22 cellular contexts compared by ENCODE assay signal in genomic region chr3:55538158-55538557, GRCh38. TPM values are rescaled to one million over a fixed set of nuclear protein-coding genes. Genes with fewer than 3 reads are reported as not detected.
"Had no signal": no experiment of that assay in that cellular context is flagged by ENCODE, and none has a peak within 500 bp of the region (broad histone marks: within the 10 kb centered on the region; RNA-seq: fewer than 3 reads in every experiment).

No MANE protein-coding gene starts in this region.

- H3K9me3 ChIP-seq: prostate gland, tibial nerve had no signal

- H3K27ac ChIP-seq: cardiac muscle cell, prostate gland, skin epidermis, tibial nerve, VCaP had no signal

- H3K4me1 ChIP-seq: prostate gland, tibial nerve had no signal

- H3K4me3 Mint-ChIP-seq: activated CD4-positive, alpha-beta memory T cell treated with anti-CD3 and anti-CD28 coated beads for 36 hours; activated naive CD8-positive, alpha-beta T cell treated with anti-CD3 and anti-CD28 coated beads, Interleukin-2, amount 10 ng/mL, durations not matched to agents 7 days and 5 days; activated T-helper 17 cell treated with anti-CD3 and anti-CD28 coated beads, Interleukin-2, amount 50 U/mL, for 72 hours; dendritic cell treated with granulocyte-macrophage colony-stimulating factor and Interleukin-4, amounts not matched to agents 40 ng/mL and 50 ng/mL, for 4 days; mesothelial cell of epicardium; natural killer cell treated with Interleukin-12 subunit alpha and Interleukin-12 subunit beta and Interleukin-15 and Interleukin-18, amount 100 ng/mL, for 72 hours; stimulated activated naive CD8-positive, alpha-beta T cell treated with anti-CD3 and anti-CD28 coated beads, Interleukin-15, Interleukin-2, amounts not matched to agents 100 ng/mL and 50 ng/mL, for 24 hours; T-helper 1 cell treated with Interleukin-12 subunit alpha and Interleukin-12 subunit beta and Interleukin-4 antibody, amounts not matched to agents 30 μg/mL and 1 μg/mL, for 36 hours had no signal

- H3K36me3 Mint-ChIP-seq: activated CD4-positive, alpha-beta memory T cell treated with anti-CD3 and anti-CD28 coated beads for 36 hours; activated naive CD8-positive, alpha-beta T cell treated with anti-CD3 and anti-CD28 coated beads, Interleukin-2, amount 10 ng/mL, durations not matched to agents 7 days and 5 days; mesothelial cell of epicardium; natural killer cell treated with Interleukin-12 subunit alpha and Interleukin-12 subunit beta and Interleukin-15 and Interleukin-18, amount 100 ng/mL, for 72 hours had no signal

- H3K27ac Mint-ChIP-seq: activated CD4-positive, alpha-beta memory T cell treated with anti-CD3 and anti-CD28 coated beads for 36 hours; activated naive CD8-positive, alpha-beta T cell treated with anti-CD3 and anti-CD28 coated beads, Interleukin-2, amount 10 ng/mL, durations not matched to agents 7 days and 5 days; activated T-helper 17 cell treated with anti-CD3 and anti-CD28 coated beads, Interleukin-2, amount 50 U/mL, for 72 hours; dendritic cell treated with granulocyte-macrophage colony-stimulating factor and Interleukin-4, amounts not matched to agents 40 ng/mL and 50 ng/mL, for 4 days; mesothelial cell of epicardium; natural killer cell treated with Interleukin-12 subunit alpha and Interleukin-12 subunit beta and Interleukin-15 and Interleukin-18, amount 100 ng/mL, for 72 hours; stimulated activated naive CD8-positive, alpha-beta T cell treated with anti-CD3 and anti-CD28 coated beads, Interleukin-15, Interleukin-2, amounts not matched to agents 100 ng/mL and 50 ng/mL, for 24 hours; T-helper 1 cell treated with Interleukin-12 subunit alpha and Interleukin-12 subunit beta and Interleukin-4 antibody, amounts not matched to agents 30 μg/mL and 1 μg/mL, for 36 hours had no signal

- H3K4me1 Mint-ChIP-seq: activated naive CD8-positive, alpha-beta T cell treated with anti-CD3 and anti-CD28 coated beads, Interleukin-2, amount 10 ng/mL, durations not matched to agents 7 days and 5 days; activated T-helper 17 cell treated with anti-CD3 and anti-CD28 coated beads, Interleukin-2, amount 50 U/mL, for 72 hours had no signal

- H3K27me3 Mint-ChIP-seq: activated CD4-positive, alpha-beta memory T cell treated with anti-CD3 and anti-CD28 coated beads for 36 hours; activated naive CD8-positive, alpha-beta T cell treated with anti-CD3 and anti-CD28 coated beads, Interleukin-2, amount 10 ng/mL, durations not matched to agents 7 days and 5 days; activated T-helper 17 cell treated with anti-CD3 and anti-CD28 coated beads, Interleukin-2, amount 50 U/mL, for 72 hours; natural killer cell treated with Interleukin-12 subunit alpha and Interleukin-12 subunit beta and Interleukin-15 and Interleukin-18, amount 100 ng/mL, for 72 hours; stimulated activated naive CD8-positive, alpha-beta T cell treated with anti-CD3 and anti-CD28 coated beads, Interleukin-15, Interleukin-2, amounts not matched to agents 100 ng/mL and 50 ng/mL, for 24 hours had no signal

- ATAC-seq: activated T-helper 17 cell treated with anti-CD3 and anti-CD28 coated beads, Interleukin-2, amount 50 U/mL, for 72 hours; left colon; natural killer cell treated with Interleukin-12 subunit alpha and Interleukin-12 subunit beta and Interleukin-15 and Interleukin-18, amount 100 ng/mL, for 72 hours; right cardiac atrium had no signal

- H3K27me3 ChIP-seq: cardiac muscle cell, tibial nerve had no signal

- FAIRE-seq: islet of Langerhans, urothelium cell line had no signal

- DNase-seq: activated CD4-positive, alpha-beta memory T cell treated with anti-CD3 and anti-CD28 coated beads for 36 hours; activated naive CD4-positive, alpha-beta T cell; activated naive CD8-positive, alpha-beta T cell treated with anti-CD3 and anti-CD28 coated beads, Interleukin-2, amount 10 ng/mL, durations not matched to agents 7 days and 5 days; activated T-cell treated with anti-CD3 and anti-CD28 coated beads, Interleukin-2, amount 50 U/mL, for 1 hour; amygdala; effector memory CD4-positive, alpha-beta T cell; left colon; right cardiac atrium had no signal

- H3K36me3 ChIP-seq: cardiac muscle cell, prostate gland, tibial nerve had no signal

- H3K9me3 Mint-ChIP-seq: activated CD4-positive, alpha-beta memory T cell treated with anti-CD3 and anti-CD28 coated beads for 36 hours; activated naive CD8-positive, alpha-beta T cell treated with anti-CD3 and anti-CD28 coated beads, Interleukin-2, amount 10 ng/mL, durations not matched to agents 7 days and 5 days; activated T-helper 17 cell treated with anti-CD3 and anti-CD28 coated beads, Interleukin-2, amount 50 U/mL, for 72 hours; dendritic cell treated with granulocyte-macrophage colony-stimulating factor and Interleukin-4, amounts not matched to agents 40 ng/mL and 50 ng/mL, for 4 days; mesothelial cell of epicardium; natural killer cell treated with Interleukin-12 subunit alpha and Interleukin-12 subunit beta and Interleukin-15 and Interleukin-18, amount 100 ng/mL, for 72 hours; stimulated activated naive CD8-positive, alpha-beta T cell treated with anti-CD3 and anti-CD28 coated beads, Interleukin-15, Interleukin-2, amounts not matched to agents 100 ng/mL and 50 ng/mL, for 24 hours; T-helper 1 cell treated with Interleukin-12 subunit alpha and Interleukin-12 subunit beta and Interleukin-4 antibody, amounts not matched to agents 30 μg/mL and 1 μg/mL, for 36 hours had no signal

- H3K4me3 ChIP-seq: cardiac muscle cell, lung, prostate gland, skin epidermis, tibial nerve had no signal

RNA-seq across cellular contexts. Expression of gene WNT5A, which starts 51.1 kb away (rescaled TPM):
- total RNA-seq: activated CD4-positive, alpha-beta memory T cell treated with anti-CD3 and anti-CD28 coated beads for 36 hours; activated naive CD8-positive, alpha-beta T cell treated with anti-CD3 and anti-CD28 coated beads, Interleukin-2, amount 10 ng/mL, durations not matched to agents 7 days and 5 days; activated T-helper 17 cell treated with anti-CD3 and anti-CD28 coated beads, Interleukin-2, amount 50 U/mL, for 72 hours; natural killer cell treated with Interleukin-12 subunit alpha and Interleukin-12 subunit beta and Interleukin-15 and Interleukin-18, amount 100 ng/mL, for 72 hours had no signal
